In the genomic region with DNA sequence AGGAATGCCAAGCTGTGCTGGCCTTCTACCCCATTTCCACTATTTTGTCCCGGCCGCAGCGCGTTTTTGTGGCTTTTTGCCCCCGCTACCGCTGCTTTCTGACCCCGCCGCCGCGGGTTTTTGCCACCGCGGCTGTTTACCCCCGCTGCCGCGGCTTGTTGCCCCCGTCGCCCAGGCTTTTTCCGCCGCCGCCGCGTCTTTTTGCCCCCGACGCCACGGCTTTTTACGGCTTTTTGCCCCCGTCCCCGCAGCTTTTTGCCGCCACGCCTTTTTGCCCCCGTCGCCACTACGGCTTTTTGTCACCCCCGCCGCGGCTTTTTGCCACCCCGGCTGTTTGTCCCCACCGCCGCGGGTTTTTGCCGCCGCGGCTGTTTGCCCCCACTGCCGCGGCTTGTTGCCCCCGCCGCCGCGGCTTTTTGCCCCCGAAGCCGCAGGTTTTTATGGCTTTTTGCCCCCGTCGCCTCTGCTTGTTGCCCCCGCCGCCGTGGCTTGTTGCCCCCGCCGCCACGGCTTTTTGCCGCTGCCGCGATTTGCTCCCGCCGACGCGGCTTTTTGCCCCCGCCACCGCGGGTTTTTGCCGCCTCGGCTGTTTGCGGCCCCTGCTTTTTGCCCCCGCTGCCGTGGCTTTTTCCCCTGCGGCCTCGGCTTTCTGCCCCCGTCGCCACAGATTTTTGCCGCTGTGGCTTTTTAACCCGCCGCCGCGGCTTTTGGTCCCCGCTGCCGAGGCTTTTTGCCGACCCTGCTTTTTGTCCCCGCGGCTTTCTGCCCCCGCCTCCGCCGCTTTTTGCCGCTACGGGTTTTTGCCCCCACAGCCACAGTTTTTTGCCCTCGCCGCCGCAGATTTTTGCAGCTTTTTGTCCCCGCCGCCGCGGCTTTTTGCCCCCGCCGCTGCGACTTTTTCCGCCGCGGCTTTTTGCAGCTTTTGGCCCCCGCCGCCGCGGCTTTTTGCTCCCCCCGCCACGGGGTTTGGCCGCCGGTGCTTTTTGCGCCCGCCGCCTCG, we compare ENCODE assay signal across 20 cellular contexts.
"Had no signal": no experiment of that assay in that cellular context is flagged by ENCODE, and none has a peak within 500 bp of the region (broad histone marks: within the 10 kb centered on the region; RNA-seq: fewer than 3 reads in every experiment).

No MANE protein-coding gene starts in this region.

- H3K36me3 ChIP-seq: esophagus muscularis mucosa, gastrocnemius medialis, prostate gland, tibial artery had no signal

- H3K4me1 Mint-ChIP-seq: activated B cell treated with CpG ODN at 0.5 μM for 24 hours, naive B cell had no signal

- H3K4me3 Mint-ChIP-seq: activated B cell treated with CpG ODN at 0.5 μM for 24 hours; activated CD8-positive, alpha-beta T cell treated with anti-CD3 and anti-CD28 coated beads, Interleukin-2, amount 10 ng/mL, durations not matched to agents 7 days and 5 days; activated naive CD8-positive, alpha-beta T cell; naive B cell; stimulated activated naive CD8-positive, alpha-beta T cell treated with anti-CD3 and anti-CD28 coated beads, Interleukin-15, Interleukin-2, amounts not matched to agents 100 ng/mL and 50 ng/mL, for 24 hours had no signal

- FAIRE-seq: bronchial epithelial cell had no signal

- H3K27ac Mint-ChIP-seq: activated B cell treated with CpG ODN at 0.5 μM for 24 hours; activated CD8-positive, alpha-beta T cell treated with anti-CD3 and anti-CD28 coated beads, Interleukin-2, amount 10 ng/mL, durations not matched to agents 7 days and 5 days; activated naive CD8-positive, alpha-beta T cell; naive B cell; stimulated activated naive CD8-positive, alpha-beta T cell treated with anti-CD3 and anti-CD28 coated beads, Interleukin-15, Interleukin-2, amounts not matched to agents 100 ng/mL and 50 ng/mL, for 24 hours had no signal

- H3K4me1 ChIP-seq: esophagus muscularis mucosa, gastrocnemius medialis, prostate gland, tibial artery had no signal

- DNase-seq: activated B cell treated with CpG ODN at 0.5 μM for 24 hours; activated CD4-positive, alpha-beta T cell treated with anti-CD3 and anti-CD28 coated beads for 4 hours; activated CD8-positive, alpha-beta T cell treated with anti-CD3 and anti-CD28 coated beads, Interleukin-2, amount 10 ng/mL, durations not matched to agents 7 days and 5 days; activated gamma-delta T cell treated with Interleukin-2 at 50 U/mL for 16 hours; activated T-cell treated with anti-CD3 and anti-CD28 coated beads, Interleukin-2, amount 50 U/mL, for 1 hour; amygdala; gastrocnemius medialis; hypothalamus; mesendoderm; naive B cell; stimulated activated CD4-positive, alpha-beta T cell treated with anti-CD3 and anti-CD28 coated beads, Interleukin-12 subunit alpha, Interleukin-12 subunit beta, amount 100 ng/mL, for 4 hours; substantia nigra; T1000 had no signal

- H3K27ac ChIP-seq: coronary artery, esophagus muscularis mucosa, gastrocnemius medialis, prostate gland, tibial artery had no signal

- H3K9me3 ChIP-seq: gastrocnemius medialis, prostate gland had no signal

- H3K27me3 Mint-ChIP-seq: activated B cell treated with CpG ODN at 0.5 μM for 24 hours; stimulated activated naive CD8-positive, alpha-beta T cell treated with anti-CD3 and anti-CD28 coated beads, Interleukin-15, Interleukin-2, amounts not matched to agents 100 ng/mL and 50 ng/mL, for 24 hours had no signal

- ATAC-seq: activated CD8-positive, alpha-beta T cell treated with anti-CD3 and anti-CD28 coated beads, Interleukin-2, amount 10 ng/mL, durations not matched to agents 7 days and 5 days; gastrocnemius medialis had no signal

- H3K4me3 ChIP-seq: coronary artery, esophagus muscularis mucosa, gastrocnemius medialis, prostate gland, tibial artery had no signal

- H3K36me3 Mint-ChIP-seq: naive B cell had no signal
